Comparison of ENCODE assay signal across 16 cellular contexts in genomic region chr17:21713020-21713419, GRCh38. TPM values are rescaled to one million over a fixed set of nuclear protein-coding genes. Genes with fewer than 3 reads are reported as not detected.
"Had no signal": no experiment of that assay in that cellular context is flagged by ENCODE, and none has a peak within 500 bp of the region (broad histone marks: within the 10 kb centered on the region; RNA-seq: fewer than 3 reads in every experiment).

No MANE protein-coding gene starts in this region.

RNA-seq across cellular contexts. Expression of gene KCNJ18, which starts 20.7 kb away (rescaled TPM):
- total RNA-seq: activated CD4-positive, alpha-beta memory T cell treated with anti-CD3 and anti-CD28 coated beads, Interleukin-2, amount 10 ng/mL, durations not matched to agents 7 days and 5 days; activated CD4-positive, alpha-beta T cell treated with anti-CD3 and anti-CD28 coated beads for 36 hours; activated CD4-positive, alpha-beta T cell treated with anti-CD3 and anti-CD28 coated beads, Interleukin-2, amount 10 ng/mL, durations not matched to agents 7 days and 5 days; activated CD8-positive, alpha-beta memory T cell treated with anti-CD3 and anti-CD28 coated beads, Interleukin-2, amount 10 ng/mL, durations not matched to agents 7 days and 5 days; activated CD8-positive, alpha-beta T cell treated with anti-CD3 and anti-CD28 coated beads, Interleukin-2, amount 10 ng/mL, durations not matched to agents 7 days and 5 days; activated naive CD8-positive, alpha-beta T cell treated with anti-CD3 and anti-CD28 coated beads, Interleukin-2, amount 10 ng/mL, durations not matched to agents 7 days and 5 days; activated T-helper 2 cell treated with anti-CD3 and anti-CD28 coated beads, Interferon-gamma antibody, Interleukin-2, Interleukin-4, amounts not matched to agents 10 μg/mL and 5 μg/mL and 100 μg/mL, durations not matched to agents 14 hours and 24 hours and 36 hours; ascending aorta; bronchial epithelial cell; cardiac muscle cell; T-cell; T-helper 1 cell treated with Interleukin-12 subunit alpha and Interleukin-12 subunit beta and Interleukin-4 antibody, amounts not matched to agents 30 ng/mL and 1 ng/mL, for 36 hours; T-helper 17 cell; T-helper 2 cell treated with Interferon-gamma antibody and Interleukin-4, amounts not matched to agents 100 ng/mL and 5 ng/mL, for 36 hours; WTC11 had no signal
- polyA plus RNA-seq: adipose tissue, cardiac muscle cell had no signal
